In genomic region chr11:8484251-8484650, GRCh38 we compare ENCODE assay signal across 32 cellular contexts.
"Had no signal": no experiment of that assay in that cellular context is flagged by ENCODE, and none has a peak within 500 bp of the region (broad histone marks: within the 10 kb centered on the region; RNA-seq: fewer than 3 reads in every experiment).

No MANE protein-coding gene starts in this region.

- H3K4me1 ChIP-seq: adrenal gland, body of pancreas, breast epithelium had no signal

- ATAC-seq: activated CD8-positive, alpha-beta T cell treated with anti-CD3 and anti-CD28 coated beads for 36 hours; activated naive CD4-positive, alpha-beta T cell treated with anti-CD3 and anti-CD28 coated beads, Interleukin-2, amount 50 U/mL, for 72 hours; activated T-cell treated with anti-CD3 and anti-CD28 coated beads, Interleukin-2, amount 50 U/mL, for 4 hours; activated T-cell treated with anti-CD3 and anti-CD28 coated beads, Interleukin-2, amount 50 U/mL, for 72 hours; activated T-helper 17 cell treated with anti-CD3 and anti-CD28 coated beads, Interleukin-2, amount 50 U/mL, for 72 hours; body of pancreas had no signal

- H3K4me3 ChIP-seq: adrenal gland, body of pancreas, breast epithelium had no signal

- H3K27ac ChIP-seq: adrenal gland, body of pancreas, brain microvascular endothelial cell, breast epithelium, VCaP had no signal

- H3K27me3 ChIP-seq: adrenal gland, body of pancreas, brain microvascular endothelial cell, breast epithelium had no signal

- DNase-seq: activated B cell treated with CpG ODN at 0.5 μM for 24 hours; activated CD4-positive, alpha-beta memory T cell treated with anti-CD3 and anti-CD28 coated beads for 36 hours; activated CD4-positive, alpha-beta T cell treated with anti-CD3 and anti-CD28 coated beads for 4 hours; activated CD4-positive, alpha-beta T cell treated with anti-CD3 and anti-CD28 coated beads, Interleukin-2, amount 10 ng/mL, durations not matched to agents 24 days and 14 days; activated CD4-positive, alpha-beta T cell treated with anti-CD3 and anti-CD28 coated beads, Interleukin-2, amount 50 U/mL, for 1 hour; activated CD4-positive, alpha-beta T cell treated with anti-CD3 and anti-CD28 coated beads, Interleukin-2, amount 50 U/mL, for 4 hours; activated CD4-positive, CD25-positive, alpha-beta regulatory T cell treated with anti-CD3 and anti-CD28 coated beads, Interleukin-2, amount 50 U/mL, for 72 hours; activated CD8-positive, alpha-beta memory T cell treated with anti-CD3 and anti-CD28 coated beads, Interleukin-2, amount 50 U/mL, for 4 hours; activated CD8-positive, alpha-beta T cell treated with anti-CD3 and anti-CD28 coated beads for 36 hours; activated effector memory CD4-positive, alpha-beta T cell treated with anti-CD3 and anti-CD28 coated beads, Interleukin-2, amount 50 U/mL, for 16 hours; activated gamma-delta T cell treated with Interleukin-2 at 50 U/mL for 16 hours; activated naive CD4-positive, alpha-beta T cell; activated naive CD4-positive, alpha-beta T cell treated with anti-CD3 and anti-CD28 coated beads for 36 hours; activated naive CD4-positive, alpha-beta T cell treated with anti-CD3 and anti-CD28 coated beads, Interleukin-2, amount 50 U/mL, for 16 hours; activated naive CD8-positive, alpha-beta T cell treated with anti-CD3 and anti-CD28 coated beads for 36 hours; activated T-cell treated with anti-CD3 and anti-CD28 coated beads for 4 hours; activated T-cell treated with anti-CD3 and anti-CD28 coated beads, Interleukin-2, amount 50 U/mL, for 1 hour; activated T-cell treated with anti-CD3 and anti-CD28 coated beads, Interleukin-2, amount 50 U/mL, for 4 hours; activated T-cell treated with anti-CD3 and anti-CD28 coated beads, Interleukin-2, amount 50 U/mL, for 72 hours; adrenal gland; amniotic stem cell; aorta; body of pancreas; brain microvascular endothelial cell; central memory CD4-positive, alpha-beta T cell; T-helper 1 cell; T-helper 2 cell; T-helper 9 cell had no signal

- H3K9me3 ChIP-seq: adrenal gland, body of pancreas had no signal
